Comparison of ENCODE assay signal across 8 cellular contexts in the genomic region with DNA sequence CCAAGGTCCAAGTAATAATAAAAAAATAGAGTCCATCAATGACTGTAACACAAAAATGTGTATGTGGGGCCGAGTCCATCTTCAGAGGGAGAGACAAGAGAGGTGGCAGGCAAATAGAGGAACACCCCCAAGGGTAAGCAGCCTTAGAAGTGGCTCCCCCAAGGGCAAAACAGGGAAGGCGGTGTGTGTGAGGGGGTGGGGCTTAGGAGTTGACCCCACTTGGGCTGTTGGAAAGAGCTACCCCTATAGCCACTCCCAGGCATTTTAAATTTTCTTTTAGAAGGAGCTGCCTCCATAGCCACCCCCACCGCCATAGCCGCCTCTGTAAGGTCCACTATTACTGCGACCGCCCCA. TPM values are rescaled to one million over a fixed set of nuclear protein-coding genes. Genes with fewer than 3 reads are reported as not detected.
DNase-seq lines count a peak whose midpoint lies in the region; ATAC-seq and TF ChIP-seq lines count a peak whose summit lies in the region.

No MANE protein-coding gene starts in this region.

- H3K4me3 ChIP-seq in CD8-positive, alpha-beta memory T cell (ENCODE audit: low read length), result peak overlapping the region; percentile 63
- peak overlapping the region; percentile 94 to 100 (median 98) for H3K4me3 ChIP-seq in fibroblast of lung (replicated peaks in 1 of 4; ENCODE audit: control extremely low read depth in 1 of 4, insufficient read depth in 1 of 4, low read depth in 3 of 4, low read length in 4 of 4)
- peak overlapping the region; percentile 91 for H3K4me3 ChIP-seq in ovary

- TF ChIP-seq EP300 in ovary (IDR thresholded peaks at IDR 0.05), result no peak

- no peaks in the 10 kb centered on the region for H3K27me3 ChIP-seq in CD8-positive, alpha-beta memory T cell (ENCODE audit: insufficient read depth, low read length, poor library complexity, severe bottlenecking)
- H3K27me3 ChIP-seq in fibroblast of lung (ENCODE audit: control insufficient read depth, insufficient read depth, low read length) (no peaks in the 10 kb centered on the region), ovary (no peaks in the 10 kb centered on the region)

- 0 to 3% (median 1%) methylated on average over 6 of the region's 6 CpGs for WGBS in ovary, 3 donors

- peak overlapping the region; percentile 100 for H3K27ac ChIP-seq in CD8-positive, alpha-beta memory T cell (ENCODE audit: low read depth, low read length)
- H3K27ac ChIP-seq in fibroblast of lung (ENCODE audit: insufficient read depth, low read length) (peak overlapping the region; percentile 98), ovary (peak overlapping the region; percentile 97)

- TF ChIP-seq POLR2A in ovary (IDR thresholded peaks at IDR 0.05), result no peak

- H3K9me3 ChIP-seq in CD8-positive, alpha-beta memory T cell (ENCODE audit: low read length), result no peaks in the 10 kb centered on the region
- H3K9me3 ChIP-seq in fibroblast of lung (ENCODE audit: control insufficient read depth, insufficient read depth, low read depth, low read length) (no peaks in the 10 kb centered on the region), ovary (no peaks in the 10 kb centered on the region)

- peak overlapping the region; percentile 99 to 100 (median 100) for H3K27ac Mint-ChIP-seq in CD8-positive, alpha-beta memory T cell
- peak overlapping the region; percentile 99 to 100 (median 100) for H3K27ac Mint-ChIP-seq in IgD-negative memory B cell
- no peak overlapping the region; the same call in 1 of the 2 replicates for H3K27ac Mint-ChIP-seq in WTC11

- ATAC-seq in WTC11 (peak; percentile 14), HG02759 (IDR thresholded peaks at IDR 0.05; ENCODE audit: unreplicated experiment) (no peak)

- intact Hi-C loops in ovary (cut with DNase I), result loop anchor here in 3 of 4 donors (10.0 kb wide), 2 partner anchors 282 to 742 kb away; a partner anchor contains a TSS

- CTCF ChIA-PET in CD8-positive, alpha-beta memory T cell (lab: Charles Lee), result interaction anchor here (1.1 to 2.5 kb wide), 6 partner anchors 10 to 92 kb away, joined by 3 to 25 read pairs (median 7); a partner anchor contains a TSS
- CTCF ChIA-PET in WTC11 (lab: Charles Lee), result interaction anchor here (0.9 to 1.7 kb wide), 6 partner anchors 11 to 123 kb away, joined by 4 to 14 read pairs (median 10); a partner anchor contains a TSS

- no peak overlapping the region for H2AFZ ChIP-seq in fibroblast of lung (ENCODE audit: low read length)

- peak overlapping the region; percentile 99 for H3K9ac ChIP-seq in fibroblast of lung (ENCODE audit: insufficient read depth, low read length)

- POLR2A ChIA-PET in CD8-positive, alpha-beta memory T cell (lab: Charles Lee), result interaction anchor here (0.6 to 2.6 kb wide), 4 partner anchors 10 to 1446 kb away, joined by 6 to 23 read pairs (median 8); a partner anchor contains a TSS
- POLR2A ChIA-PET in WTC11 (lab: Charles Lee), result interaction anchor here (2.2 to 3.8 kb wide), 2 partner anchors 17 to 136 kb away, joined by 8 to 20 read pairs; a partner anchor contains a TSS

- peaks cover 39% of the 10 kb centered on the region for H3K79me2 ChIP-seq in fibroblast of lung (ENCODE audit: control insufficient read depth, insufficient read depth, low read length)

- H3K36me3 ChIP-seq in CD8-positive, alpha-beta memory T cell (ENCODE audit: insufficient read depth, low read length), result peaks cover 9% of the 10 kb centered on the region
- H3K36me3 ChIP-seq in fibroblast of lung (ENCODE audit: control insufficient read depth, insufficient read depth, low read length), result no peaks in the 10 kb centered on the region
- H3K36me3 ChIP-seq in ovary, result no peaks in the 10 kb centered on the region

- peaks cover 0 to 6% of the 10 kb centered on the region in 2 donors for H3K27me3 Mint-ChIP-seq in CD8-positive, alpha-beta memory T cell
- no peaks in the 10 kb centered on the region for H3K27me3 Mint-ChIP-seq in IgD-negative memory B cell
- H3K27me3 Mint-ChIP-seq in WTC11 (ENCODE audit: low read depth), result peaks cover 16% of the 10 kb centered on the region

- TF ChIP-seq CTCF in WTC11 (IDR thresholded peaks at IDR 0.05), result no peak
- no peak for TF ChIP-seq CTCF in fibroblast of lung (conservative IDR thresholded peaks at IDR 0.05 in 1 of 2, IDR thresholded peaks at IDR 0.05 in 1 of 2; ENCODE audit: low read depth in 1 of 2, low read length in 2 of 2)
- no peak for TF ChIP-seq CTCF in ovary (IDR thresholded peaks at IDR 0.05)

- peak in 3 of 5 donors; percentile 21 to 58 (median 37) for DNase-seq in CD8-positive, alpha-beta memory T cell
- DNase-seq in WTC11 (ENCODE audit: low spot score) (peak; percentile 40), fibroblast of lung (ENCODE audit: low read depth in 2 of 2) (peak in 1 of 2 donors; percentile 18), ovary (peak in 2 of 5 donors; percentile 11 to 33), DMS79 treated with DMSO at 0.1 percent for 48 hours (lab: John Stamatoyannopoulos, UW) (no peak), NCI-H345 (lab: John Stamatoyannopoulos, UW) (no peak)

- peaks cover 31 to 47% (median 38%) of the 10 kb centered on the region in 3 donors for H3K4me1 Mint-ChIP-seq in CD8-positive, alpha-beta memory T cell
- peaks cover 20 to 32% (median 22%) of the 10 kb centered on the region in 3 donors for H3K4me1 Mint-ChIP-seq in IgD-negative memory B cell
- peaks cover 28% of the 10 kb centered on the region for H3K4me1 Mint-ChIP-seq in WTC11

- no peaks in the 10 kb centered on the region for H3K9me3 Mint-ChIP-seq in CD8-positive, alpha-beta memory T cell
- H3K9me3 Mint-ChIP-seq in IgD-negative memory B cell (no peaks in the 10 kb centered on the region), WTC11 (no peaks in the 10 kb centered on the region)

- H4K20me1 ChIP-seq in fibroblast of lung (ENCODE audit: control insufficient read depth, extremely low read depth, insufficient read depth, low read length), result peaks cover 11% of the 10 kb centered on the region

- H3K4me2 ChIP-seq in fibroblast of lung (ENCODE audit: extremely low read depth, insufficient read depth, low read length), result peak overlapping the region; percentile 99

- H3K4me1 ChIP-seq in CD8-positive, alpha-beta memory T cell (ENCODE audit: insufficient read depth, low read length), result peaks cover 29% of the 10 kb centered on the region
- H3K4me1 ChIP-seq in fibroblast of lung (ENCODE audit: control insufficient read depth, extremely low read depth, insufficient read depth, low read length), result peaks cover 3% of the 10 kb centered on the region
- no peaks in the 10 kb centered on the region for H3K4me1 ChIP-seq in ovary (ENCODE audit: insufficient read depth)

- H3K36me3 Mint-ChIP-seq in CD8-positive, alpha-beta memory T cell, result peaks cover 0 to 41% (median 4%) of the 10 kb centered on the region in 3 donors
- no peaks in the 10 kb centered on the region for H3K36me3 Mint-ChIP-seq in IgD-negative memory B cell
- H3K36me3 Mint-ChIP-seq in WTC11, result peaks cover 19% of the 10 kb centered on the region

- H3K4me3 Mint-ChIP-seq in CD8-positive, alpha-beta memory T cell, result peak overlapping the region; percentile 97 to 100 (median 99)
- H3K4me3 Mint-ChIP-seq in IgD-negative memory B cell, result peak overlapping the region; percentile 96 to 100 (median 99)
- H3K4me3 Mint-ChIP-seq in WTC11, result peak overlapping the region; percentile 95

TF ChIP-seq in WTC11, 78 proteins besides CTCF, POLR2A, EP300 and RAD21:
- TF ChIP-seq, protein P1, sequence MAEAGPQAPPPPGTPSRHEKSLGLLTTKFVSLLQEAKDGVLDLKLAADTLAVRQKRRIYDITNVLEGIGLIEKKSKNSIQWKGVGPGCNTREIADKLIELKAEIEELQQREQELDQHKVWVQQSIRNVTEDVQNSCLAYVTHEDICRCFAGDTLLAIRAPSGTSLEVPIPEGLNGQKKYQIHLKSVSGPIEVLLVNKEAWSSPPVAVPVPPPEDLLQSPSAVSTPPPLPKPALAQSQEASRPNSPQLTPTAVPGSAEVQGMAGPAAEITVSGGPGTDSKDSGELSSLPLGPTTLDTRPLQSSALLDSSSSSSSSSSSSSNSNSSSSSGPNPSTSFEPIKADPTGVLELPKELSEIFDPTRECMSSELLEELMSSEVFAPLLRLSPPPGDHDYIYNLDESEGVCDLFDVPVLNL (CRISPR knock-in tag; IDR thresholded peaks at IDR 0.05; ENCODE audit: borderline replicate concordance, low read depth), result no peak
- TF ChIP-seq, protein P2, sequence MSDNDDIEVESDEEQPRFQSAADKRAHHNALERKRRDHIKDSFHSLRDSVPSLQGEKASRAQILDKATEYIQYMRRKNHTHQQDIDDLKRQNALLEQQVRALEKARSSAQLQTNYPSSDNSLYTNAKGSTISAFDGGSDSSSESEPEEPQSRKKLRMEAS (CRISPR knock-in tag; IDR thresholded peaks at IDR 0.05), result 0 out of 2 replicates have a peak, but pooled peaks have one; percentile 14
TF ChIP-seq in WTC11: peak in this region for 1.

RNA-seq across cellular contexts. Expression of a gene that starts 1.3 kb away (rescaled TPM):
- 10 to 100 TPM; 42.7 to 45.9 TPM for total RNA-seq in CD8-positive, alpha-beta memory T cell
- 20.1 TPM for polyA plus RNA-seq in CD8-positive, alpha-beta memory T cell
- polyA plus RNA-seq in IgD-negative memory B cell (20.6 TPM), fibroblast of lung (10.7 and 11.6 TPM in 2 replicates), ovary (10 to 100 TPM; 26.2 to 41.5 TPM)
- total RNA-seq in WTC11 (2021) (65.6 to 66.6 TPM (median 66.0 TPM) in 3 replicates), fibroblast of lung (9.4 and 12.8 TPM in 2 replicates), ovary (10 to 100 TPM; 16.9 to 52.9 (median 48.3) TPM)
- polyA plus RNA-seq in fibroblast of lung (2012), result 20.7 and 22.2 TPM in 2 replicates
- 3.7 and 4.0 TPM in 2 replicates for polyA minus RNA-seq in fibroblast of lung (ENCODE audit: low replicate concordance)

RNA-seq across cellular contexts. Expression of a gene that starts 17.0 kb away (rescaled TPM):
- total RNA-seq in CD8-positive, alpha-beta memory T cell, result 1 to 10 TPM; 2.7 to 3.3 TPM
- 3.4 TPM for polyA plus RNA-seq in CD8-positive, alpha-beta memory T cell
- 0.86 TPM for polyA plus RNA-seq in IgD-negative memory B cell
- 14.7 to 18.2 TPM (median 15.7 TPM) in 3 replicates for total RNA-seq in WTC11 (2021)
- 1.5 and 2.3 TPM in 2 replicates for total RNA-seq in fibroblast of lung
- polyA plus RNA-seq in fibroblast of lung, result 0.60 and 1.1 TPM in 2 replicates
- 0.41 and 0.54 TPM in 2 replicates for polyA plus RNA-seq in fibroblast of lung (2012)
- polyA minus RNA-seq in fibroblast of lung (ENCODE audit: low replicate concordance), result 4.9 and 14.3 TPM in 2 replicates
- 10 to 100 TPM in 2 of 7 donors, 1 to 10 TPM in 5; 5.0 to 15.7 (median 8.7) TPM for total RNA-seq in ovary
- polyA plus RNA-seq in ovary, result 10 to 100 TPM in 1 of 2 donors, 1 to 10 TPM in 1; 2.9 to 11.5 TPM

Comparison
In these comparisons a context has a peak if more than half of its experiments do, and no peak if none do; other contexts are left out.
1. DNase-seq: peak in CD8-positive, alpha-beta memory T cell (3 of 5) and WTC11 (single experiment); none in DMS79 treated with DMSO at 0.1 percent for 48 hours (single experiment) and NCI-H345 (single experiment).
2. Peak in every context shown above with its lines, with median percentiles within 50 percentile points of each other: H3K27ac ChIP-seq, H3K4me3 ChIP-seq and H3K4me3 Mint-ChIP-seq.